ENCODE assay signal across 1 cellular context in genomic region chr14:74038015-74038859, GRCh38.
TF ChIP-seq lines count a peak whose summit lies in the region.

No MANE protein-coding gene starts in this region.

TF ChIP-seq in IMR-90, 13 proteins besides CTCF, POLR2A, EP300 and RAD21 (continued from another document):
- TF ChIP-seq ELK1 (IDR thresholded peaks at IDR 0.05; ENCODE audit: borderline replicate concordance, low read depth, low read length) = no peak
